Comparison of ENCODE assay signal across 10 cellular contexts in genomic region chr1:119554188-119554587, GRCh38. TPM values are rescaled to one million over a fixed set of nuclear protein-coding genes. Genes with fewer than 3 reads are reported as not detected.
DNase-seq lines count a peak whose midpoint lies in the region; ATAC-seq and TF ChIP-seq lines count a peak whose summit lies in the region.
"Had no signal": no experiment of that assay in that cellular context is flagged by ENCODE, and none has a peak within 500 bp of the region (broad histone marks: within the 10 kb centered on the region; RNA-seq: fewer than 3 reads in every experiment).

No MANE protein-coding gene starts in this region.

- peaks cover 0 to 5% (median 0%) of the 10 kb centered on the region in 5 donors for H3K27me3 Mint-ChIP-seq in naive thymus-derived CD8-positive, alpha-beta T cell
- H3K27me3 Mint-ChIP-seq in CD14-positive monocyte (ENCODE audit: low read depth in 3 of 3), result no peaks in the 10 kb centered on the region
- no peaks in the 10 kb centered on the region for H3K27me3 Mint-ChIP-seq in CD4-positive, alpha-beta memory T cell
- H3K27me3 Mint-ChIP-seq: activated T-helper 17 cell treated with anti-CD3 and anti-CD28 coated beads, Interleukin-2, amount 50 U/mL, for 72 hours had no signal

- H3K9me3 ChIP-seq in CD4-positive, alpha-beta memory T cell (ENCODE audit: control insufficient read depth in 1 of 2, low read length in 2 of 2), result no peaks in the 10 kb centered on the region
- H3K9me3 ChIP-seq: upper lobe of left lung had no signal

- DNase-seq in HuH-7 (ENCODE audit: low spot score), result peak; percentile 20
- DNase-seq in RPMI8226, result peak; percentile 78
- peak; percentile 83 for DNase-seq in glomerular visceral epithelial cell (ENCODE audit: extremely low spot score)
- peak; percentile 92 for DNase-seq in smooth muscle cell of the brain vasculature (ENCODE audit: low read depth, low spot score)
- DNase-seq in naive thymus-derived CD8-positive, alpha-beta T cell, result no peak
- no peak for DNase-seq in CD14-positive monocyte (ENCODE audit: low spot score)
- no peak for DNase-seq in CD4-positive, alpha-beta memory T cell
- DNase-seq: upper lobe of left lung had no signal

- H3K36me3 Mint-ChIP-seq in naive thymus-derived CD8-positive, alpha-beta T cell, result no peaks in the 10 kb centered on the region
- H3K36me3 Mint-ChIP-seq in CD14-positive monocyte, result no peaks in the 10 kb centered on the region
- H3K36me3 Mint-ChIP-seq in CD4-positive, alpha-beta memory T cell, result no peaks in the 10 kb centered on the region

- no peaks in the 10 kb centered on the region for H3K4me1 ChIP-seq in CD4-positive, alpha-beta memory T cell (ENCODE audit: insufficient read depth, low read length)

- H3K4me3 Mint-ChIP-seq in naive thymus-derived CD8-positive, alpha-beta T cell, result no peak overlapping the region
- H3K4me3 Mint-ChIP-seq in CD14-positive monocyte, result no peak overlapping the region
- H3K4me3 Mint-ChIP-seq in CD4-positive, alpha-beta memory T cell, result no peak overlapping the region
- H3K4me3 Mint-ChIP-seq: activated T-helper 17 cell treated with anti-CD3 and anti-CD28 coated beads, Interleukin-2, amount 50 U/mL, for 72 hours had no signal

- no peaks in the 10 kb centered on the region for H3K4me1 Mint-ChIP-seq in naive thymus-derived CD8-positive, alpha-beta T cell
- peaks cover 31% of the 10 kb centered on the region for H3K4me1 Mint-ChIP-seq in CD14-positive monocyte
- H3K4me1 Mint-ChIP-seq in CD4-positive, alpha-beta memory T cell, result no peaks in the 10 kb centered on the region
- H3K4me1 Mint-ChIP-seq: activated T-helper 17 cell treated with anti-CD3 and anti-CD28 coated beads, Interleukin-2, amount 50 U/mL, for 72 hours had no signal

- no peak overlapping the region for H3K27ac Mint-ChIP-seq in naive thymus-derived CD8-positive, alpha-beta T cell
- peak overlapping the region in 1 of 7 donors; percentile 9 for H3K27ac Mint-ChIP-seq in CD14-positive monocyte
- H3K27ac Mint-ChIP-seq in CD4-positive, alpha-beta memory T cell, result peak overlapping the region in 1 of 7 donors; percentile 27
- H3K27ac Mint-ChIP-seq: activated T-helper 17 cell treated with anti-CD3 and anti-CD28 coated beads, Interleukin-2, amount 50 U/mL, for 72 hours had no signal

- POLR2A ChIA-PET in naive thymus-derived CD8-positive, alpha-beta T cell (lab: Charles Lee), result no interaction called here
- POLR2A ChIA-PET in CD4-positive, alpha-beta memory T cell (lab: Charles Lee; ENCODE audit: partially characterized antibody), result no interaction called here

- CTCF ChIA-PET in CD4-positive, alpha-beta memory T cell (lab: Charles Lee; ENCODE audit: partially characterized antibody), result no interaction called here

- no peak for TF ChIP-seq CTCF in CD14-positive monocyte (IDR thresholded peaks at IDR 0.05)

- no peak for ATAC-seq in naive thymus-derived CD8-positive, alpha-beta T cell
- no peak for ATAC-seq in GM18868 (IDR thresholded peaks at IDR 0.05; ENCODE audit: unreplicated experiment)
- ATAC-seq: activated T-helper 17 cell treated with anti-CD3 and anti-CD28 coated beads, Interleukin-2, amount 50 U/mL, for 72 hours had no signal

- H3K9me3 Mint-ChIP-seq in naive thymus-derived CD8-positive, alpha-beta T cell, result no peaks in the 10 kb centered on the region
- peaks cover 0 to 5% (median 0%) of the 10 kb centered on the region in 7 donors for H3K9me3 Mint-ChIP-seq in CD14-positive monocyte
- peaks cover 0 to 1% (median 0%) of the 10 kb centered on the region in 8 donors for H3K9me3 Mint-ChIP-seq in CD4-positive, alpha-beta memory T cell
- H3K9me3 Mint-ChIP-seq: activated T-helper 17 cell treated with anti-CD3 and anti-CD28 coated beads, Interleukin-2, amount 50 U/mL, for 72 hours had no signal

- no peak overlapping the region for H3K4me3 ChIP-seq in CD4-positive, alpha-beta memory T cell (ENCODE audit: low read length in 2 of 2)
- H3K4me3 ChIP-seq: upper lobe of left lung had no signal

- no peak overlapping the region for H3K27ac ChIP-seq in CD4-positive, alpha-beta memory T cell (ENCODE audit: low read depth, low read length)
- H3K27ac ChIP-seq: upper lobe of left lung had no signal

- H3K36me3 ChIP-seq in CD4-positive, alpha-beta memory T cell (ENCODE audit: insufficient read depth, low read length), result no peaks in the 10 kb centered on the region
- H3K36me3 ChIP-seq: upper lobe of left lung had no signal

- H3K27me3 ChIP-seq in CD4-positive, alpha-beta memory T cell (ENCODE audit: insufficient read depth, low read length), result no peaks in the 10 kb centered on the region
- H3K27me3 ChIP-seq: upper lobe of left lung had no signal

- intact Hi-C loops in CD14-positive monocyte (cut with micrococcal nuclease), result loop anchor here (2.0 to 10.0 kb wide), 2 partner anchors 17 to 61 kb away; no protein-coding TSS in a partner anchor
- intact Hi-C loops in CD4-positive, alpha-beta memory T cell (cut with micrococcal nuclease), result no loop called here

RNA-seq across cellular contexts. Expression of gene HSD3B1, which starts 47.2 kb away (rescaled TPM):
- total RNA-seq in naive thymus-derived CD8-positive, alpha-beta T cell, result not detected
- not detected for polyA plus RNA-seq in naive thymus-derived CD8-positive, alpha-beta T cell
- not detected for polyA plus RNA-seq in CD14-positive monocyte
- not detected for total RNA-seq in CD4-positive, alpha-beta memory T cell
- not detected for polyA plus RNA-seq in CD4-positive, alpha-beta memory T cell
- total RNA-seq: activated T-helper 17 cell treated with anti-CD3 and anti-CD28 coated beads, Interleukin-2, amount 50 U/mL, for 72 hours; upper lobe of left lung had no signal

Comparison
In these comparisons a context has a peak if more than half of its experiments do, and no peak if none do; other contexts are left out.
1. DNase-seq: peak in HuH-7 (single experiment), RPMI8226 (single experiment), glomerular visceral epithelial cell (single experiment) and smooth muscle cell of the brain vasculature (single experiment); none in naive thymus-derived CD8-positive, alpha-beta T cell (0 of 10), CD14-positive monocyte (single experiment) and CD4-positive, alpha-beta memory T cell (0 of 5).